Comparison of ENCODE assay signal across 1 cellular context in the genomic region with DNA sequence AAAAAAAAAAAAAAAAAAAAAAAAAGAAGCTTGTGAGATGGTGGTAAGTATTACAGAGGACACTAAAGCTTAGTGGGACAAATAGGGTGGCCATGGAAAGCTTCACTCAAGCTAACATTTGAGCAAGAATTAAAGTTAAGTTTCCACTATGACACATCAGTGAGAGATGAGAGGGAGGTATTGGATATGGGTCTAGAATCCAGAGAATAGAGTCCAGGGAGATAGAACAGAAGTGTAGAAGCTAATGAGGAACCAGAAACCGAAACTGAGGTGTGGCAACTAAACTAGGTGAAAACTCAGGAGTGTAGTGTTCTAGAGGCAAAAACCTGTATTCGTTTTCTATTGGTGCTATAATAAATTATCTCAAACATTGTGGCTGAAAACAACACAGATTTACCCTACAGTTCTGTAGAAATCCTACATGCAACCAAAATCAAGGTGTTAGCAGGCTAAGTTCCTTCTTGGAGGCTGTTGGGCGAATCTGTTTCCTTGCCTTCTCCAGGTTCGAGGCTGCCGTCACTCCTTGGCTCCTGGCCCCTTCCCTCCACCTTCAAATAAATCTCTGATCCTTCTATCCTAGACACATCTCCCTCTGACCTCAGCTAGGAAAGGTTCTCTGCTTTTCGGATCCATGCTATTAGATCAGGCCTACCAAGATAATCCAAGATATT.
A peak's percentile ranks its signal among the peaks of the same experiment; 100 is the strongest.
TF ChIP-seq lines count a peak whose summit lies in the region.

No MANE protein-coding gene starts in this region.

TF ChIP-seq in K562, 482 proteins besides CTCF, POLR2A, EP300 and RAD21:
- TF ChIP-seq ELF1 (tag; IDR thresholded peaks at IDR 0.05) (no peak), RBM25 (IDR thresholded peaks at IDR 0.05; ENCODE audit: low read depth, low read length, severe bottlenecking) (peak; percentile 84)
